In genomic region chr22:28147401-28147800, GRCh38 we compare ENCODE assay signal across 21 cellular contexts.
"Had no signal": no experiment of that assay in that cellular context is flagged by ENCODE, and none has a peak within 500 bp of the region (broad histone marks: within the 10 kb centered on the region; RNA-seq: fewer than 3 reads in every experiment).

No MANE protein-coding gene starts in this region.

- H3K36me3 Mint-ChIP-seq: stimulated activated naive B cell treated with anti-CD40 and anti-IgM and Interleukin-4, amounts not matched to agents 10 μg/mL and 1 μg/mL and 100 μg/mL, for 72 hours had no signal

- H3K4me3 Mint-ChIP-seq: endodermal cell; naive thymus-derived CD4-positive, alpha-beta T cell; stimulated activated naive B cell treated with anti-CD40 and anti-IgM and Interleukin-4, amounts not matched to agents 10 μg/mL and 1 μg/mL and 100 μg/mL, for 72 hours; stimulated activated naive CD8-positive, alpha-beta T cell treated with anti-CD3 and anti-CD28 coated beads, Interleukin-15, amount 100 ng/mL, for 72 hours had no signal

- H3K4me3 ChIP-seq: coronary artery, heart left ventricle, lung, psoas muscle, sigmoid colon, skin epidermis, thoracic aorta had no signal

- H3K36me3 ChIP-seq: heart left ventricle, sigmoid colon, thoracic aorta had no signal

- H3K9me3 ChIP-seq: heart left ventricle, psoas muscle, sigmoid colon, thoracic aorta had no signal

- ATAC-seq: heart left ventricle; left colon; naive thymus-derived CD4-positive, alpha-beta T cell; psoas muscle; stimulated activated naive B cell treated with anti-CD40 and anti-IgM and Interleukin-4, amounts not matched to agents 10 μg/mL and 1 μg/mL and 100 μg/mL, for 72 hours; stimulated activated naive CD8-positive, alpha-beta T cell treated with anti-CD3 and anti-CD28 coated beads, Interleukin-15, amount 100 ng/mL, for 72 hours had no signal

- DNase-seq: effector CD4-positive, alpha-beta T cell; endodermal cell; erythroblast; heart left ventricle; left colon; left ventricle myocardium superior; mesenchymal stem cell; naive thymus-derived CD4-positive, alpha-beta T cell; occipital lobe; psoas muscle; sigmoid colon; stimulated activated CD4-positive, alpha-beta T cell treated with anti-CD3 and anti-CD28 coated beads, Interleukin-2, amount 100 ng/mL, for 24 hours; stimulated activated CD4-positive, alpha-beta T cell treated with anti-CD3 and anti-CD28 coated beads, Interleukin-4, amount 100 ng/mL, for 4 hours; stimulated activated naive B cell treated with anti-CD40 and anti-IgM and Interleukin-4, amounts not matched to agents 10 μg/mL and 1 μg/mL and 100 μg/mL, for 72 hours; stimulated activated naive CD8-positive, alpha-beta T cell treated with anti-CD3 and anti-CD28 coated beads, Interleukin-15, amount 100 ng/mL, for 72 hours; substantia nigra; trophoblast cell had no signal

- H3K27ac Mint-ChIP-seq: endodermal cell; naive thymus-derived CD4-positive, alpha-beta T cell; stimulated activated naive B cell treated with anti-CD40 and anti-IgM and Interleukin-4, amounts not matched to agents 10 μg/mL and 1 μg/mL and 100 μg/mL, for 72 hours; stimulated activated naive CD8-positive, alpha-beta T cell treated with anti-CD3 and anti-CD28 coated beads, Interleukin-15, amount 100 ng/mL, for 72 hours had no signal

- H3K27ac ChIP-seq: coronary artery, psoas muscle, sigmoid colon, thoracic aorta had no signal

- H3K27me3 Mint-ChIP-seq: stimulated activated naive B cell treated with anti-CD40 and anti-IgM and Interleukin-4, amounts not matched to agents 10 μg/mL and 1 μg/mL and 100 μg/mL, for 72 hours; stimulated activated naive CD8-positive, alpha-beta T cell treated with anti-CD3 and anti-CD28 coated beads, Interleukin-15, amount 100 ng/mL, for 72 hours had no signal

- H3K9me3 Mint-ChIP-seq: endodermal cell; naive thymus-derived CD4-positive, alpha-beta T cell; stimulated activated naive B cell treated with anti-CD40 and anti-IgM and Interleukin-4, amounts not matched to agents 10 μg/mL and 1 μg/mL and 100 μg/mL, for 72 hours; stimulated activated naive CD8-positive, alpha-beta T cell treated with anti-CD3 and anti-CD28 coated beads, Interleukin-15, amount 100 ng/mL, for 72 hours had no signal

- H3K4me1 Mint-ChIP-seq: naive thymus-derived CD4-positive, alpha-beta T cell; stimulated activated naive B cell treated with anti-CD40 and anti-IgM and Interleukin-4, amounts not matched to agents 10 μg/mL and 1 μg/mL and 100 μg/mL, for 72 hours; stimulated activated naive CD8-positive, alpha-beta T cell treated with anti-CD3 and anti-CD28 coated beads, Interleukin-15, amount 100 ng/mL, for 72 hours had no signal

- H3K27me3 ChIP-seq: heart left ventricle, sigmoid colon had no signal
